Comparison of ENCODE assay signal across 1 cellular context in the genomic region with DNA sequence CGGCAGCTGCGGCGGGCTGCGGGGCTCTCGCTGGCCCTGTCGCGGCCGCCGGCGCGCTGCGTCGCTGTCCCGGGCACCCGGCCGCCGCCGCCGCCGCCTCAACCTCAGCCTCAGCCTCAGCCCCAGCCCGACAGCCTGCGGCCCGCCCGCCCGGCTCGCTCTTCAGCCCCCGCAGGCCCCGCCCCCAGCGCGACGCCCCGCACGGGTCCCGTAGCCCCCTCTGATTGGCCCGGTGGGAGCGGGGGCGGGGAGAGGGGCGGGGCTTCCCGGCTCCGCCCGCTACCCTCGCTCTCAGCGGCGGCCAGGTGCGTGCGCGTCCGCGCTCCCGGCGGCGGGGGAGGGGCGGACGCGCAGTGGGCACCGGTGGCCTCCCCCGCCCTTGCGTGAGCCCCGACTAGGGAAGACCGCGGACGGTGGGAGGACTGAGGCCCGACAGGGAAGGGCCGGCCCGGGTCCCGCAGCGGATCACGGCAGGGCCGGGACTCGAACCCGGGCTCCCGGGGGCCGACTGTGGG.
A peak's percentile ranks its signal among the peaks of the same experiment; 100 is the strongest.
TF ChIP-seq lines count a peak whose summit lies in the region.

A gene with protein sequence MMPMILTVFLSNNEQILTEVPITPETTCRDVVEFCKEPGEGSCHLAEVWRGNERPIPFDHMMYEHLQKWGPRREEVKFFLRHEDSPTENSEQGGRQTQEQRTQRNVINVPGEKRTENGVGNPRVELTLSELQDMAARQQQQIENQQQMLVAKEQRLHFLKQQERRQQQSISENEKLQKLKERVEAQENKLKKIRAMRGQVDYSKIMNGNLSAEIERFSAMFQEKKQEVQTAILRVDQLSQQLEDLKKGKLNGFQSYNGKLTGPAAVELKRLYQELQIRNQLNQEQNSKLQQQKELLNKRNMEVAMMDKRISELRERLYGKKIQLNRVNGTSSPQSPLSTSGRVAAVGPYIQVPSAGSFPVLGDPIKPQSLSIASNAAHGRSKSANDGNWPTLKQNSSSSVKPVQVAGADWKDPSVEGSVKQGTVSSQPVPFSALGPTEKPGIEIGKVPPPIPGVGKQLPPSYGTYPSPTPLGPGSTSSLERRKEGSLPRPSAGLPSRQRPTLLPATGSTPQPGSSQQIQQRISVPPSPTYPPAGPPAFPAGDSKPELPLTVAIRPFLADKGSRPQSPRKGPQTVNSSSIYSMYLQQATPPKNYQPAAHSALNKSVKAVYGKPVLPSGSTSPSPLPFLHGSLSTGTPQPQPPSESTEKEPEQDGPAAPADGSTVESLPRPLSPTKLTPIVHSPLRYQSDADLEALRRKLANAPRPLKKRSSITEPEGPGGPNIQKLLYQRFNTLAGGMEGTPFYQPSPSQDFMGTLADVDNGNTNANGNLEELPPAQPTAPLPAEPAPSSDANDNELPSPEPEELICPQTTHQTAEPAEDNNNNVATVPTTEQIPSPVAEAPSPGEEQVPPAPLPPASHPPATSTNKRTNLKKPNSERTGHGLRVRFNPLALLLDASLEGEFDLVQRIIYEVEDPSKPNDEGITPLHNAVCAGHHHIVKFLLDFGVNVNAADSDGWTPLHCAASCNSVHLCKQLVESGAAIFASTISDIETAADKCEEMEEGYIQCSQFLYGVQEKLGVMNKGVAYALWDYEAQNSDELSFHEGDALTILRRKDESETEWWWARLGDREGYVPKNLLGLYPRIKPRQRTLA (minus strand): TSS at position 137 of the 515 bp plus-strand sequence. CDS start 268 bp downstream, outside the sequence.

TF ChIP-seq in HEK293, 187 proteins besides CTCF, POLR2A, EP300 and RAD21 (continued from another document and continues in another):
- TF ChIP-seq SP7 (tag by site-specific recombination; IDR thresholded peaks at IDR 0.05) (no peak), ZNF148 (tag by site-specific recombination; IDR thresholded peaks at IDR 0.05; ENCODE audit: borderline replicate concordance) (no peak), SCRT1 (tag by site-specific recombination; IDR thresholded peaks at IDR 0.05; ENCODE audit: borderline replicate concordance) (no peak), PRDM10 (tag by site-specific recombination; IDR thresholded peaks at IDR 0.05) (no peak), ZNF521 (tag by site-specific recombination; IDR thresholded peaks at IDR 0.05) (no peak), ZNF132 (tag by site-specific recombination; IDR thresholded peaks at IDR 0.05; ENCODE audit: borderline replicate concordance) (no peak), RBAK (tag by site-specific recombination; IDR thresholded peaks at IDR 0.05) (no peak), ZNF341 (tag by site-specific recombination; IDR thresholded peaks at IDR 0.05; ENCODE audit: low read depth) (no peak), ZNF48 (tag by site-specific recombination; IDR thresholded peaks at IDR 0.05) (no peak), ZNF2 (tag by site-specific recombination; IDR thresholded peaks at IDR 0.05) (no peak), EGR2 (tag by site-specific recombination; IDR thresholded peaks at IDR 0.05; ENCODE audit: low read depth) (0 out of 2 replicates have a peak, but pooled peaks have one; percentile 13), BCL11A (tag by site-specific recombination; IDR thresholded peaks at IDR 0.05; ENCODE audit: low read depth) (no peak), ZNF174 (tag by site-specific recombination; IDR thresholded peaks at IDR 0.05) (no peak), MEIS1 (CRISPR knock-in tag; IDR thresholded peaks at IDR 0.05; ENCODE audit: borderline replicate concordance) (no peak), KLF10 (tag by site-specific recombination; IDR thresholded peaks at IDR 0.05) (peak; percentile 76), ZNF658 (tag by site-specific recombination; IDR thresholded peaks at IDR 0.05) (no peak), ZNF585B (tag by site-specific recombination; IDR thresholded peaks at IDR 0.05) (no peak), PATZ1 (tag by site-specific recombination; IDR thresholded peaks at IDR 0.05) (peak; percentile 16; the same call in 1 of the 2 replicates), ZNF518A (tag by site-specific recombination; conservative IDR thresholded peaks at IDR 0.05; ENCODE audit: low read depth) (no peak), ZNF830 (tag by site-specific recombination; IDR thresholded peaks at IDR 0.05; ENCODE audit: low read depth) (no peak), ZNF530 (tag by site-specific recombination; IDR thresholded peaks at IDR 0.05; ENCODE audit: low read depth) (no peak), ZNF561 (tag by site-specific recombination; IDR thresholded peaks at IDR 0.05; ENCODE audit: borderline replicate concordance) (peak; percentile 85), ZBTB20 (tag by site-specific recombination; IDR thresholded peaks at IDR 0.05) (no peak), ZNF114 (tag by site-specific recombination; IDR thresholded peaks at IDR 0.05) (no peak), ZFP3 (tag by site-specific recombination; IDR thresholded peaks at IDR 0.05; ENCODE audit: low read depth) (no peak), ZNF677 (tag by site-specific recombination; IDR thresholded peaks at IDR 0.05) (0 out of 2 replicates have a peak, but pooled peaks have one; percentile 30), ZNF157 (tag by site-specific recombination; IDR thresholded peaks at IDR 0.05) (no peak), ZNF664 (tag by site-specific recombination; IDR thresholded peaks at IDR 0.05) (no peak), ZNF791 (tag by site-specific recombination; IDR thresholded peaks at IDR 0.05) (no peak), ZBTB7A (tag by site-specific recombination; IDR thresholded peaks at IDR 0.05; ENCODE audit: low read depth) (no peak)
- TF ChIP-seq, protein P1, sequence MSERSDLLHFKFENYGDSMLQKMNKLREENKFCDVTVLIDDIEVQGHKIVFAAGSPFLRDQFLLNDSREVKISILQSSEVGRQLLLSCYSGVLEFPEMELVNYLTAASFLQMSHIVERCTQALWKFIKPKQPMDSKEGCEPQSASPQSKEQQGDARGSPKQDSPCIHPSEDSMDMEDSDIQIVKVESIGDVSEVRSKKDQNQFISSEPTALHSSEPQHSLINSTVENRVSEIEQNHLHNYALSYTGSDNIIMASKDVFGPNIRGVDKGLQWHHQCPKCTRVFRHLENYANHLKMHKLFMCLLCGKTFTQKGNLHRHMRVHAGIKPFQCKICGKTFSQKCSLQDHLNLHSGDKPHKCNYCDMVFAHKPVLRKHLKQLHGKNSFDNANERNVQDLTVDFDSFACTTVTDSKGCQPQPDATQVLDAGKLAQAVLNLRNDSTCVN (tag by site-specific recombination; optimal IDR thresholded peaks at IDR 0.05) = peak; percentile 82
- TF ChIP-seq, protein P2, sequence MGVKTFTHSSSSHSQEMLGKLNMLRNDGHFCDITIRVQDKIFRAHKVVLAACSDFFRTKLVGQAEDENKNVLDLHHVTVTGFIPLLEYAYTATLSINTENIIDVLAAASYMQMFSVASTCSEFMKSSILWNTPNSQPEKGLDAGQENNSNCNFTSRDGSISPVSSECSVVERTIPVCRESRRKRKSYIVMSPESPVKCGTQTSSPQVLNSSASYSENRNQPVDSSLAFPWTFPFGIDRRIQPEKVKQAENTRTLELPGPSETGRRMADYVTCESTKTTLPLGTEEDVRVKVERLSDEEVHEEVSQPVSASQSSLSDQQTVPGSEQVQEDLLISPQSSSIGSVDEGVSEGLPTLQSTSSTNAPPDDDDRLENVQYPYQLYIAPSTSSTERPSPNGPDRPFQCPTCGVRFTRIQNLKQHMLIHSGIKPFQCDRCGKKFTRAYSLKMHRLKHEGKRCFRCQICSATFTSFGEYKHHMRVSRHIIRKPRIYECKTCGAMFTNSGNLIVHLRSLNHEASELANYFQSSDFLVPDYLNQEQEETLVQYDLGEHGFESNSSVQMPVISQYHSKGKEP (tag by site-specific recombination; IDR thresholded peaks at IDR 0.05) = 0 out of 2 replicates have a peak, but pooled peaks have one; percentile 12
- TF ChIP-seq, protein P3, sequence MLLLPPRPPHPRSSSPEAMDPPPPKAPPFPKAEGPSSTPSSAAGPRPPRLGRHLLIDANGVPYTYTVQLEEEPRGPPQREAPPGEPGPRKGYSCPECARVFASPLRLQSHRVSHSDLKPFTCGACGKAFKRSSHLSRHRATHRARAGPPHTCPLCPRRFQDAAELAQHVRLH (tag by site-specific recombination; IDR thresholded peaks at IDR 0.05) = no peak
